8 cellular contexts compared by ENCODE assay signal in genomic region chr12:122886851-122887816, GRCh38. TPM values are rescaled to one million over a fixed set of nuclear protein-coding genes. Genes with fewer than 3 reads are reported as not detected.
DNase-seq lines count a peak whose midpoint lies in the region; ATAC-seq, FAIRE-seq and TF ChIP-seq lines count a peak whose summit lies in the region.

No MANE protein-coding gene starts in this region.

- H2AFZ ChIP-seq in H1 (ENCODE audit: low read length), result no peak overlapping the region

- no peak for TF ChIP-seq RAD21 in H1 (IDR thresholded peaks at IDR 0.05 in 1 of 2, conservative IDR thresholded peaks at IDR 0.05 in 1 of 2; ENCODE audit: low read depth in 2 of 2, low read length in 2 of 2)

- no peak overlapping the region for H3K18ac ChIP-seq in H1 (ENCODE audit: extremely low read depth, low read length)

- 87% methylated on average over 10 of the region's 10 CpGs; no CpG with 5 or more reads in 1 of the 2 experiments for whole genome bisulfite sequencing in H1 (ENCODE audit: extremely low coverage in 1 of 2, insufficient coverage in 1 of 2, insufficient read length in 1 of 2, insufficient replicate concordance in 2 of 2, low coverage in 1 of 2, low lambda C conversion rate in 2 of 2, missing lambda C conversion rate in 1 of 2), 2 experiments
- WGBS in psoas muscle, 3 donors, result 51 to 66% (median 53%) methylated on average over 10 of the region's 10 CpGs

- H3K9me3 ChIP-seq in BLaER1 treated with 17β-estradiol and CSF1 and Interleukin-3, amounts not matched to agents 10 nM and 100 nM (replicated peaks in 1 of 11), result no peaks in the 10 kb centered on the region
- H3K9me3 ChIP-seq in H1 (ENCODE audit: insufficient read depth in 2 of 2, low read depth in 1 of 2, low read length in 1 of 2) (no peaks in the 10 kb centered on the region), psoas muscle (no peaks in the 10 kb centered on the region)

- TF ChIP-seq EP300 in H1 (IDR thresholded peaks at IDR 0.05; ENCODE audit: borderline replicate concordance in 1 of 2, low read depth in 2 of 2, low read length in 2 of 2), result no peak

- FAIRE-seq in H1 (lab: Jason Lieb, UNC), result no peak

- peaks cover 0 to 50% of the 10 kb centered on the region in 2 experiments; a peak in 3 of 4 replicates for H3K79me2 ChIP-seq in H1 (ENCODE audit: control insufficient read depth in 1 of 2, insufficient read depth in 2 of 2, low read length in 2 of 2)

- no peak overlapping the region for H4K5ac ChIP-seq in H1 (ENCODE audit: insufficient read length, low read depth, low read length)

- no peak overlapping the region for H2BK20ac ChIP-seq in H1 (ENCODE audit: low read length)

- peak overlapping the region; percentile 35 to 86 (median 81); a peak in 21 of 22 replicates for H3K27ac ChIP-seq in BLaER1 treated with 17β-estradiol and CSF1 and Interleukin-3, amounts not matched to agents 10 nM and 100 nM
- no peak overlapping the region for H3K27ac ChIP-seq in H1 (ENCODE audit: low read depth, low read length)
- peak overlapping the region; percentile 70 for H3K27ac ChIP-seq in psoas muscle

- peak overlapping the region; percentile 20; the same call in 1 of the 2 replicates for H2BK12ac ChIP-seq in H1 (ENCODE audit: low read depth, low read length)

- no peak overlapping the region for H3K56ac ChIP-seq in H1 (replicated peaks; ENCODE audit: insufficient read length, low read depth, low read length)

- H2AK5ac ChIP-seq in H1 (ENCODE audit: low read depth, low read length), result no peak overlapping the region

- H2BK15ac ChIP-seq in H1 (ENCODE audit: low read length), result no peak overlapping the region; the same call in 1 of the 2 replicates

- H2BK5ac ChIP-seq in H1 (ENCODE audit: low read depth, low read length), result no peak overlapping the region

- peaks cover 21 to 79% (median 43%) of the 10 kb centered on the region in 11 experiments; a peak in 17 of 22 replicates for H4K20me1 ChIP-seq in BLaER1 treated with 17β-estradiol and CSF1 and Interleukin-3, amounts not matched to agents 10 nM and 100 nM
- peaks cover 6 to 23% of the 10 kb centered on the region in 2 experiments for H4K20me1 ChIP-seq in H1 (replicated peaks in 1 of 2; ENCODE audit: control insufficient read depth in 1 of 2, insufficient read depth in 2 of 2, low read length in 2 of 2)

- peak overlapping the region; percentile 93 to 100 (median 98) for H3K4me2 ChIP-seq in BLaER1 treated with 17β-estradiol and CSF1 and Interleukin-3, amounts not matched to agents 10 nM and 100 nM
- no peak overlapping the region; a peak in 1 of 4 replicates for H3K4me2 ChIP-seq in H1 (ENCODE audit: insufficient read depth in 1 of 2, low read depth in 2 of 2, low read length in 2 of 2)

- peak; percentile 31 for TF ChIP-seq POLR2A in GM19193 (IDR thresholded peaks at IDR 0.05; ENCODE audit: extremely low read depth, insufficient read depth, insufficient read length)
- no peak for TF ChIP-seq POLR2A in H1 (IDR thresholded peaks at IDR 0.05; ENCODE audit: control extremely low read depth in 1 of 2, low read depth in 2 of 2, low read length in 2 of 2)

- peaks cover 92 to 100% (median 98%) of the 10 kb centered on the region in 10 experiments for H3K4me1 ChIP-seq in BLaER1 treated with 17β-estradiol and CSF1 and Interleukin-3, amounts not matched to agents 10 nM and 100 nM
- H3K4me1 ChIP-seq in H1 (replicated peaks in 1 of 4; ENCODE audit: control insufficient read depth in 3 of 4, insufficient read depth in 4 of 4, low read length in 3 of 4) (peaks cover 4 to 21% (median 11%) of the 10 kb centered on the region in 4 experiments), psoas muscle (peaks cover 53% of the 10 kb centered on the region)

- H2BK120ac ChIP-seq in H1 (replicated peaks; ENCODE audit: low read depth, low read length), result no peak overlapping the region

- H3K23ac ChIP-seq in H1 (ENCODE audit: insufficient read length), result no peak overlapping the region

- no peak overlapping the region for H3K4ac ChIP-seq in H1 (replicated peaks; ENCODE audit: insufficient read length, low read depth, low read length)

- peaks cover 5% of the 10 kb centered on the region; the same call in 1 of the 2 replicates for H3K79me1 ChIP-seq in H1 (ENCODE audit: low read depth, low read length)

- H3K14ac ChIP-seq in H1 (ENCODE audit: insufficient read length), result no peak overlapping the region

- no peak for TF ChIP-seq CTCF in H1 (IDR thresholded peaks at IDR 0.05; ENCODE audit: control extremely low read depth in 1 of 3, insufficient read depth in 1 of 3, low read depth in 1 of 3, low read length in 3 of 3)
- TF ChIP-seq CTCF in psoas muscle (IDR thresholded peaks at IDR 0.05), result no peak

- DNase-seq in SW480 (ENCODE audit: low spot score), result peak; percentile 73
- DNase-seq in H1 (ENCODE audit: low read depth in 1 of 2, low spot score in 2 of 2), result no peak
- DNase-seq in psoas muscle, result no peak
- DNase-seq in ureter (ENCODE audit: low spot score), result no peak
- DNase-seq in sciatic nerve (ENCODE audit: low spot score), result no peak

- no peak overlapping the region for H4K8ac ChIP-seq in H1 (ENCODE audit: extremely low read depth, insufficient read depth, low read length)

- no peak overlapping the region for H4K91ac ChIP-seq in H1 (replicated peaks; ENCODE audit: insufficient read length, low read length)

- H3K9ac ChIP-seq in BLaER1 treated with 17β-estradiol and CSF1 and Interleukin-3, amounts not matched to agents 10 nM and 100 nM, result peak overlapping the region; percentile 53 to 76 (median 71); a peak in 20 of 22 replicates
- H3K9ac ChIP-seq in H1 (replicated peaks in 1 of 4; ENCODE audit: extremely low read depth in 1 of 4, low read depth in 3 of 4, low read length in 3 of 4), result no peak overlapping the region

- H3K4me3 ChIP-seq in BLaER1 treated with 17β-estradiol and CSF1 and Interleukin-3, amounts not matched to agents 10 nM and 100 nM, result peak overlapping the region in 7 of 10 experiments; percentile 40 to 59 (median 47); a peak in 9 of 20 replicates
- no peak overlapping the region for H3K4me3 ChIP-seq in H1 (ENCODE audit: extremely low read depth in 1 of 4, insufficient read depth in 2 of 4, low read depth in 3 of 4, low read length in 4 of 4)
- no peak overlapping the region for H3K4me3 ChIP-seq in psoas muscle

- H3K27me3 ChIP-seq in BLaER1 treated with 17β-estradiol and CSF1 and Interleukin-3, amounts not matched to agents 10 nM and 100 nM, result no peaks in the 10 kb centered on the region
- H3K27me3 ChIP-seq in H1 (replicated peaks in 1 of 4; ENCODE audit: control insufficient read depth in 3 of 4, extremely low read depth in 1 of 4, insufficient read depth in 3 of 4, low read length in 3 of 4) (peaks cover 0 to 3% (median 0%) of the 10 kb centered on the region in 4 experiments; a peak in 3 of 7 replicates), psoas muscle (ENCODE audit: insufficient read depth in 3 of 3, low read length in 2 of 3) (no peaks in the 10 kb centered on the region)

- POLR2A ChIA-PET in H1 (lab: Charles Lee; ENCODE audit: partially characterized antibody), result interaction anchor here (1.0 to 1.7 kb wide), 3 partner anchors 8 to 15 kb away, joined by 3 to 5 read pairs (median 4); no protein-coding TSS in a partner anchor

- ATAC-seq in HG03280 (IDR thresholded peaks at IDR 0.05; ENCODE audit: unreplicated experiment), result peak; percentile 65
- peak; percentile 20 to 50 (median 36) for ATAC-seq in psoas muscle
- ATAC-seq in sciatic nerve, result no peak

- no peaks in the 10 kb centered on the region for H3K36me3 ChIP-seq in BLaER1 treated with 17β-estradiol and CSF1 and Interleukin-3, amounts not matched to agents 10 nM and 100 nM
- H3K36me3 ChIP-seq in H1 (ENCODE audit: control insufficient read depth in 2 of 4, insufficient read depth in 4 of 4, low read length in 3 of 4) (no peaks in the 10 kb centered on the region), psoas muscle (ENCODE audit: insufficient read depth in 1 of 2, low read depth in 1 of 2) (no peaks in the 10 kb centered on the region)

- CTCF ChIA-PET in H1 (lab: Charles Lee; ENCODE audit: partially characterized antibody), result interaction anchor here (1.2 to 2.3 kb wide), 7 partner anchors 7 to 83 kb away, joined by 3 to 8 read pairs (median 3); no protein-coding TSS in a partner anchor

- H3K23me2 ChIP-seq in H1 (ENCODE audit: low read depth, low read length), result no peaks in the 10 kb centered on the region; the same call in 1 of the 2 replicates

- intact Hi-C loops in psoas muscle (cut with DNase I) (no loop called here), sciatic nerve (cut with DNase I) (no loop called here)

TF ChIP-seq in H1, 55 proteins besides CTCF, POLR2A, EP300 and RAD21 (continues in another document):
- TF ChIP-seq ZNF274 (IDR thresholded peaks at IDR 0.05; ENCODE audit: borderline replicate concordance, extremely low read depth, low read length) (no peak), SIX5 (IDR thresholded peaks at IDR 0.05; ENCODE audit: low read depth, low read length) (no peak), POU5F1 (IDR thresholded peaks at IDR 0.05; ENCODE audit: low read depth, low read length) (no peak)

RNA-seq across cellular contexts. Expression of gene VPS37B, which starts 8.8 kb away (rescaled TPM):
- 11.9 and 13.1 TPM in 2 replicates for total RNA-seq in H1 (2021; fragmentation: NEBNext Ultra II Directional; extraction: Animal tissue kit (Norgen Biotek cat#: 25700))
- polyA plus RNA-seq in H1 (2011; rRNA removed), result 15.7 and 17.2 TPM in 2 replicates
- 10.8 TPM for polyA plus RNA-seq in H1 (2011; cell fraction: cytosol; rRNA removed)
- polyA plus RNA-seq in H1 (2011; cell fraction: nucleus; rRNA removed), result 12.1 TPM
- polyA plus RNA-seq in H1 (2012, experiment 1 of 2), result 6.6 to 13.4 TPM (median 11.1 TPM) in 4 replicates
- 12.1 TPM for polyA plus RNA-seq in H1 (2012, experiment 2 of 2)
- polyA plus RNA-seq in H1 (2013, experiment 1 of 2), result 7.0 TPM
- 7.9 TPM for polyA plus RNA-seq in H1 (2013, experiment 2 of 2)
- polyA minus RNA-seq in H1 (2011; rRNA and poly(A)+ RNA removed), result 4.0 and 5.7 TPM in 2 replicates
- polyA minus RNA-seq in H1 (2011; cell fraction: cytosol; rRNA and poly(A)+ RNA removed), result 8.7 TPM
- 7.7 TPM for polyA minus RNA-seq in H1 (2011; cell fraction: nucleus; rRNA and poly(A)+ RNA removed)
- 10 to 100 TPM in 2 of 4 donors, 1 to 10 TPM in 2; 8.9 to 11.1 (median 9.9) TPM for total RNA-seq in psoas muscle
- polyA plus RNA-seq in psoas muscle, result 1 to 10 TPM; 3.2 to 7.7 (median 5.9) TPM
- 59.7 TPM for total RNA-seq in ureter
- total RNA-seq in sciatic nerve, result 24.8 TPM

RNA-seq across cellular contexts. Expression of gene HIP1R, which starts 51.9 kb away (rescaled TPM):
- total RNA-seq in H1 (2021; fragmentation: NEBNext Ultra II Directional; extraction: Animal tissue kit (Norgen Biotek cat#: 25700)), result 14.5 and 14.7 TPM in 2 replicates
- polyA plus RNA-seq in H1 (2011; rRNA removed) (11.2 and 16.1 TPM in 2 replicates), psoas muscle (10 to 100 TPM in 1 of 3 donors, 1 to 10 TPM in 2; 4.5 to 17.6 (median 8.0) TPM)
- 15.5 TPM for polyA plus RNA-seq in H1 (2011; cell fraction: cytosol; rRNA removed)
- 101 TPM for polyA plus RNA-seq in H1 (2011; cell fraction: nucleus; rRNA removed)
- polyA plus RNA-seq in H1 (2012, experiment 1 of 2), result 12.0 to 17.7 TPM (median 16.9 TPM) in 4 replicates
- 15.1 TPM for polyA plus RNA-seq in H1 (2012, experiment 2 of 2)
- 8.5 TPM for polyA plus RNA-seq in H1 (2013, experiment 1 of 2)
- 6.9 TPM for polyA plus RNA-seq in H1 (2013, experiment 2 of 2)
- 14.0 and 15.2 TPM in 2 replicates for polyA minus RNA-seq in H1 (2011; rRNA and poly(A)+ RNA removed)
- polyA minus RNA-seq in H1 (2011; cell fraction: cytosol; rRNA and poly(A)+ RNA removed), result 10.6 TPM
- polyA minus RNA-seq in H1 (2011; cell fraction: nucleus; rRNA and poly(A)+ RNA removed), result 24.7 TPM
- total RNA-seq in psoas muscle (10 to 100 TPM in 2 of 4 donors, 1 to 10 TPM in 2; 6.2 to 13.4 (median 9.7) TPM), ureter (77.4 TPM), sciatic nerve (14.3 TPM)

Comparison
In these comparisons a context has a peak if more than half of its experiments do, and no peak if none do; other contexts are left out.
1. H3K4me2 ChIP-seq: peak in BLaER1 treated with 17β-estradiol and CSF1 and Interleukin-3, amounts not matched to agents 10 nM and 100 nM (11 of 11); none in H1 (0 of 2).
2. H3K4me3 ChIP-seq: peak in BLaER1 treated with 17β-estradiol and CSF1 and Interleukin-3, amounts not matched to agents 10 nM and 100 nM (7 of 10); none in H1 (0 of 4) and psoas muscle (single experiment).
3. H3K9ac ChIP-seq: peak in BLaER1 treated with 17β-estradiol and CSF1 and Interleukin-3, amounts not matched to agents 10 nM and 100 nM (11 of 11); none in H1 (0 of 4).